Comparison of ENCODE assay signal across 22 cellular contexts in genomic region chr12:127640181-127640886, GRCh38.
A peak's percentile ranks its signal among the peaks of the same experiment; 100 is the strongest.
DNase-seq lines count a peak whose midpoint lies in the region; ATAC-seq and TF ChIP-seq lines count a peak whose summit lies in the region.
"Had no signal": no experiment of that assay in that cellular context is flagged by ENCODE, and none has a peak within 500 bp of the region (broad histone marks: within the 10 kb centered on the region; RNA-seq: fewer than 3 reads in every experiment).

No MANE protein-coding gene starts in this region.

- H3K4me1 ChIP-seq in GM23248 (ENCODE audit: insufficient read depth) (peaks cover 17% of the 10 kb centered on the region), right cardiac atrium (ENCODE audit: control insufficient read depth, insufficient read depth, low read length) (no peaks in the 10 kb centered on the region), right lobe of liver (no peaks in the 10 kb centered on the region)
- H3K4me1 ChIP-seq: esophagus squamous epithelium, prostate gland had no signal

- H3K4me3 ChIP-seq in AG04449 (ENCODE audit: low read depth, low read length), result no peak overlapping the region
- H3K4me3 ChIP-seq in GM23248, result peak overlapping the region; percentile 30
- H3K4me3 ChIP-seq in right cardiac atrium (ENCODE audit: low read length), result no peak overlapping the region
- no peak overlapping the region for H3K4me3 ChIP-seq in right lobe of liver
- H3K4me3 ChIP-seq: esophagus squamous epithelium, prostate gland had no signal

- DNase-seq in AG04449 (ENCODE audit: low read depth, low spot score), result peak; percentile 55
- peak; percentile 78 for DNase-seq in GM23248
- peak; percentile 68 for DNase-seq in astrocyte of the hippocampus (ENCODE audit: low read depth, low spot score)
- peak in 2 of 3 donors; percentile 35 to 59 for DNase-seq in right cardiac atrium
- DNase-seq in right lobe of liver, result no peak
- no peak for DNase-seq in left colon
- no peak for DNase-seq in ecto neural progenitor cell (ENCODE audit: low spot score)
- DNase-seq in HPDE6-E6E7 (ENCODE audit: extremely low spot score), result no peak
- DNase-seq: ACHN; activated CD4-positive, alpha-beta T cell treated with anti-CD3 and anti-CD28 coated beads for 48 hours; CD4-positive, alpha-beta memory T cell; central memory CD4-positive, alpha-beta T cell; DMS53; effector CD8-positive, alpha-beta T cell; esophagus squamous epithelium; KG1; kidney glomerular epithelial cell; NCI-H1105; NCI-H2081; nephron progenitor cell had no signal

- intact Hi-C loops in right cardiac atrium (cut with DNase I), result no loop called here
- intact Hi-C loops in right lobe of liver (cut with DNase I), result no loop called here
- intact Hi-C loops in left colon (cut with DNase I, micrococcal nuclease), result no loop called here

- no peak for TF ChIP-seq POLR2A in right lobe of liver (IDR thresholded peaks at IDR 0.05)

- H3K27me3 ChIP-seq in GM23248 (replicated peaks; ENCODE audit: insufficient read depth) (no peaks in the 10 kb centered on the region), right cardiac atrium (ENCODE audit: control insufficient read depth, insufficient read depth) (no peaks in the 10 kb centered on the region), right lobe of liver (no peaks in the 10 kb centered on the region)
- H3K27me3 ChIP-seq: esophagus squamous epithelium had no signal

- POLR2A ChIA-PET in AG04449 (lab: Yijun Ruan, JAX), result no interaction called here

- WGBS in GM23248 (ENCODE audit: low coverage in 1 of 2, low lambda C conversion rate in 2 of 2, missing lambda C conversion rate in 2 of 2), 2 experiments, result 5 to 6% methylated on average over 6 of the region's 6 CpGs
- WGBS in right cardiac atrium, result 35% methylated on average over 6 of the region's 6 CpGs
- 40% methylated on average over 6 of the region's 6 CpGs for WGBS in right lobe of liver (ENCODE audit: insufficient coverage, low coverage, low lambda C conversion rate, missing lambda C conversion rate)

- H3K9me3 ChIP-seq in GM23248 (ENCODE audit: low read depth) (no peaks in the 10 kb centered on the region), right cardiac atrium (ENCODE audit: control insufficient read depth, low read length) (no peaks in the 10 kb centered on the region), right lobe of liver (no peaks in the 10 kb centered on the region)
- H3K9me3 ChIP-seq: esophagus squamous epithelium, prostate gland had no signal

- peak overlapping the region; percentile 65 for H3K4me2 ChIP-seq in GM23248 (ENCODE audit: unreplicated experiment)

- TF ChIP-seq CTCF in AG04449 (IDR thresholded peaks at IDR 0.05; ENCODE audit: insufficient read depth, low read length, missing control alignments) (no peak), right lobe of liver (IDR thresholded peaks at IDR 0.05) (no peak)

- no peaks in the 10 kb centered on the region for H3K79me2 ChIP-seq in GM23248 (ENCODE audit: insufficient read depth)

- peaks cover 11% of the 10 kb centered on the region; the same call in 1 of the 2 replicates for H3F3A ChIP-seq in GM23248 (ENCODE audit: insufficient read depth)

- H2AFZ ChIP-seq in GM23248, result peak overlapping the region; percentile 64

- ATAC-seq in right cardiac atrium, result peak; percentile 98
- ATAC-seq in right lobe of liver, result no peak
- ATAC-seq in left colon, result no peak

- in situ Hi-C loops in GM23248 (cut with MboI), result no loop called here

- H3K27ac ChIP-seq in GM23248 (peak overlapping the region; percentile 63), right cardiac atrium (ENCODE audit: low read length) (no peak overlapping the region), right lobe of liver (no peak overlapping the region)
- H3K27ac ChIP-seq: esophagus squamous epithelium, prostate gland, RWPE1 had no signal

- no peaks in the 10 kb centered on the region for H3K36me3 ChIP-seq in GM23248 (ENCODE audit: low read depth)
- H3K36me3 ChIP-seq in right lobe of liver, result no peaks in the 10 kb centered on the region
- H3K36me3 ChIP-seq: esophagus squamous epithelium, prostate gland had no signal

- H4K20me1 ChIP-seq in GM23248 (ENCODE audit: insufficient read depth), result no peaks in the 10 kb centered on the region

- CTCF ChIA-PET in AG04449 (lab: Yijun Ruan, JAX), result no interaction called here

- H3K9ac ChIP-seq in GM23248, result peak overlapping the region; percentile 48

- H3K9me2 ChIP-seq in GM23248 (ENCODE audit: insufficient read depth), result no peaks in the 10 kb centered on the region

Comparison
In these comparisons a context has a peak if more than half of its experiments do, and no peak if none do; other contexts are left out.
1. DNase-seq: peak in AG04449 (single experiment), GM23248 (single experiment), astrocyte of the hippocampus (single experiment) and right cardiac atrium (2 of 3); none in right lobe of liver (0 of 3), left colon (0 of 2), ecto neural progenitor cell (single experiment) and HPDE6-E6E7 (single experiment).
2. ATAC-seq: peak in right cardiac atrium (2 of 2); none in right lobe of liver (0 of 4) and left colon (single experiment).